Comparison of ENCODE assay signal across 14 cellular contexts in the genomic region with DNA sequence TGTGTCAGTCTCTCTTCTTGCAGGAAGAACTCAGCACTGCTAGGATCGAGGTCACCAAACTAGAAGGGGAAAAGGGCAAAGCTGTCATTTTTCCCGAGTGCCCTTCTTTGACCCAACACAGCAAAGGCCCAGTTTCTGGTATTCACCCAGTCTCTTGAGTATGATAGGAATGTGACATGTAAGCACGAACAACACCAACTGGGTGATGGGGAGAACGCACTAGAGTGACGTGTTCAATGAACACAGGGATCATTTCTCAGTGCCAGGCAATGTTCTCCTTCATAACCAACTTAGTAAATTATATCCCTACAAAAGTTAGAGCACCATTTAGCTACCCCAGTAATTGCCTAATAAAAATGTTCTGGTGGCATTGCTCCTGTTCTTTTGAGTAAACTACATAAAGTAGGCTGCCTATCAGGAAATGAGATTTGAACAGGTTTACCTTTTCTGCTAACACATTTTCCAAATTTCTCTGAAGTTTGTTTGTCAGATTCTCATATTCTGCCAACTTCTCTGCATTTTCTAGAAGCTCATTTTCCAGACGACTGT.
DNase-seq lines count a peak whose midpoint lies in the region; FAIRE-seq and TF ChIP-seq lines count a peak whose summit lies in the region.
"Had no signal": no experiment of that assay in that cellular context is flagged by ENCODE, and none has a peak within 500 bp of the region (broad histone marks: within the 10 kb centered on the region; RNA-seq: fewer than 3 reads in every experiment).

No MANE protein-coding gene starts in this region.

- H3K27ac ChIP-seq in GM23248 (no peak overlapping the region), suprapubic skin (peak overlapping the region; percentile 54)
- H3K27ac ChIP-seq: sigmoid colon had no signal

- H3F3A ChIP-seq in GM23248 (ENCODE audit: insufficient read depth) = peaks cover 61% of the 10 kb centered on the region

- no peak for TF ChIP-seq EP300 in suprapubic skin (IDR thresholded peaks at IDR 0.05)

- in situ Hi-C loops in GM23248 (cut with MboI) = loop anchor here (25.0 kb wide), 1 partner anchor 429 kb away; no protein-coding TSS in a partner anchor

- no peak overlapping the region for H3K9ac ChIP-seq in GM23248

- FAIRE-seq in H54 (lab: Jason Lieb, UNC) = no peak

- no peaks in the 10 kb centered on the region for H3K79me2 ChIP-seq in GM23248 (ENCODE audit: insufficient read depth)

- H2AFZ ChIP-seq in GM23248 = no peak overlapping the region

- peak overlapping the region; percentile 47 for H3K4me2 ChIP-seq in GM23248 (ENCODE audit: unreplicated experiment)

- no peaks in the 10 kb centered on the region for H3K27me3 ChIP-seq in GM23248 (replicated peaks; ENCODE audit: insufficient read depth)
- no peaks in the 10 kb centered on the region for H3K27me3 ChIP-seq in suprapubic skin
- H3K27me3 ChIP-seq: sigmoid colon had no signal

- 26 to 32% methylated on average over 6 of the region's 6 CpGs for WGBS in GM23248 (ENCODE audit: low coverage in 1 of 2, low lambda C conversion rate in 2 of 2, missing lambda C conversion rate in 2 of 2), 2 experiments
- 53% methylated on average over 6 of the region's 6 CpGs for WGBS in suprapubic skin

- TF ChIP-seq CTCF in cardiac fibroblast (IDR thresholded peaks at IDR 0.05; ENCODE audit: low read depth, low read length) (no peak), suprapubic skin (IDR thresholded peaks at IDR 0.05) (no peak)

- DNase-seq in GM23248 (peak; percentile 61), cardiac fibroblast (ENCODE audit: low read depth in 2 of 2) (peak; percentile 36 to 62), kidney tubule cell (ENCODE audit: low spot score) (peak; percentile 61), suprapubic skin (ENCODE audit: low spot score in 2 of 2) (no peak), NOMO-1 (lab: John Stamatoyannopoulos, UW; ENCODE audit: unreplicated experiment in 2 of 2) (no peak), epidermal melanocyte (ENCODE audit: insufficient read length, low spot score) (no peak), NOMO-1 treated with dmso at 0.1 percent for 144 hours (lab: John Stamatoyannopoulos, UW; ENCODE audit: unreplicated experiment) (no peak), H54 (ENCODE audit: insufficient read length, low spot score) (no peak)
- DNase-seq: activated T-cell treated with anti-CD3 and anti-CD28 coated beads, Interleukin-2, amount 50 U/mL, for 72 hours; Caco-2; central memory CD4-positive, alpha-beta T cell; Kasumi-1; NCI-H2107; sigmoid colon had no signal

- H3K9me2 ChIP-seq in GM23248 (ENCODE audit: insufficient read depth) = no peaks in the 10 kb centered on the region

- TF ChIP-seq POLR2A in suprapubic skin (IDR thresholded peaks at IDR 0.05) (no peak), H54 (IDR thresholded peaks at IDR 0.05; ENCODE audit: low read depth, low read length) (no peak)

- H4K20me1 ChIP-seq in GM23248 (ENCODE audit: insufficient read depth) = no peaks in the 10 kb centered on the region

- H3K4me3 ChIP-seq in GM23248 = no peak overlapping the region
- no peak overlapping the region for H3K4me3 ChIP-seq in cardiac fibroblast (replicated peaks in 1 of 2; ENCODE audit: low read depth in 2 of 2, low read length in 2 of 2)
- H3K4me3 ChIP-seq in suprapubic skin = no peak overlapping the region
- H3K4me3 ChIP-seq: sigmoid colon had no signal

- H3K9me3 ChIP-seq in GM23248 (ENCODE audit: low read depth) (no peaks in the 10 kb centered on the region), suprapubic skin (no peaks in the 10 kb centered on the region)
- H3K9me3 ChIP-seq: Caco-2, sigmoid colon had no signal

- H3K36me3 ChIP-seq in GM23248 (ENCODE audit: low read depth) (peaks cover 11% of the 10 kb centered on the region), suprapubic skin (peaks cover 74% of the 10 kb centered on the region)

- peaks cover 51% of the 10 kb centered on the region for H3K4me1 ChIP-seq in GM23248 (ENCODE audit: insufficient read depth)
- H3K4me1 ChIP-seq in suprapubic skin = peaks cover 10% of the 10 kb centered on the region
- H3K4me1 ChIP-seq: Caco-2, sigmoid colon had no signal

Comparison
In these comparisons a context has a peak if more than half of its experiments do, and no peak if none do; other contexts are left out.
1. DNase-seq: peak in GM23248 (single experiment), cardiac fibroblast (2 of 2) and kidney tubule cell (single experiment); none in suprapubic skin (0 of 2), NOMO-1 (0 of 2), epidermal melanocyte (single experiment), NOMO-1 treated with dmso at 0.1 percent for 144 hours (single experiment) and H54 (single experiment).